ENCODE assay signal across 8 cellular contexts in the genomic region with DNA sequence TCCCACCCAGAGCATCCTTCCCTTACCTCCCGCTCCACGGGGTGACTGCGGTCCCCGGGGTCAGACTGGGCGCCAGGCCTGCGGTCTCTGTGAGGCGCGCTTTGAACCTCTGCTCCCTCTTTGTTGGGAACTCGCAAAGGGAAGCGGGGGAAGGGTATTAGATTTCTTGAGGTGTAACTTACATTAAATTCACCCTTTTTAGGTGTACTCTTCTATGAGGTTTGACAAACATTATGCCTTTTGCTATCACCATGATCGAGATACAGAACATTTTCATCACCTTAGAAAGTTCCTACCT. TPM values are rescaled to one million over a fixed set of nuclear protein-coding genes. Genes with fewer than 3 reads are reported as not detected.
DNase-seq lines count a peak whose midpoint lies in the region; TF ChIP-seq lines count a peak whose summit lies in the region.

No MANE protein-coding gene starts in this region.

- H3K4me3 ChIP-seq in Caco-2 (ENCODE audit: low read depth, low read length), result peak overlapping the region; percentile 83
- peak overlapping the region; percentile 95 for H3K4me3 ChIP-seq in NT2/D1 (ENCODE audit: insufficient read length, low read depth)
- H3K4me3 ChIP-seq in endocrine pancreas (ENCODE audit: control insufficient read depth, insufficient read depth, low read length), result peak overlapping the region; percentile 57

- H3K9me3 ChIP-seq in Caco-2 (no peaks in the 10 kb centered on the region), NT2/D1 (ENCODE audit: insufficient read depth, low read length) (peaks cover 5% of the 10 kb centered on the region; the same call in 1 of the 2 replicates), endocrine pancreas (ENCODE audit: control insufficient read depth, low read length) (no peaks in the 10 kb centered on the region)

- H3K36me3 ChIP-seq in Caco-2 (ENCODE audit: control insufficient read depth, insufficient read depth, low read length) (no peaks in the 10 kb centered on the region; the same call in 1 of the 2 replicates), NT2/D1 (ENCODE audit: insufficient read depth, insufficient read length, low read length) (peaks cover 11% of the 10 kb centered on the region), endocrine pancreas (ENCODE audit: control insufficient read depth, insufficient read depth, low read length) (no peaks in the 10 kb centered on the region)

- POLR2A ChIA-PET in Caco-2 (lab: Charles Lee), result interaction anchor here (0.6 to 1.2 kb wide), 3 partner anchors 16 to 92 kb away, joined by 3 to 22 read pairs (median 5); partner anchors contain the start of gene MOB1B

- intact Hi-C loops in Caco-2 (cut with micrococcal nuclease; ENCODE audit: unreplicated experiment), result loop anchor here (2.0 to 10.0 kb wide), 3 partner anchors 17 to 389 kb away; partner anchors contain the start of gene GRSF1

- H3K27ac Mint-ChIP-seq in Caco-2 (ENCODE audit: unreplicated experiment), result peak overlapping the region; percentile 88
- peak overlapping the region; percentile 73 for H3K27ac Mint-ChIP-seq in osteocyte (ENCODE audit: unreplicated experiment)

- no TSS peak for BruUV-seq in Caco-2 (replicated peaks; lab: Mats Ljungman, UMichigan)

- H3K4me3 Mint-ChIP-seq in Caco-2 (ENCODE audit: unreplicated experiment), result peak overlapping the region; percentile 91
- H3K4me3 Mint-ChIP-seq in osteocyte (ENCODE audit: unreplicated experiment), result peak overlapping the region; percentile 87

- H3K4me1 ChIP-seq in Caco-2 (peaks cover 9% of the 10 kb centered on the region), NT2/D1 (ENCODE audit: insufficient read depth, insufficient read length) (no peaks in the 10 kb centered on the region), endocrine pancreas (ENCODE audit: control insufficient read depth, insufficient read depth, low read length) (peaks cover 12% of the 10 kb centered on the region)

- no peaks in the 10 kb centered on the region for H3K9me3 Mint-ChIP-seq in Caco-2 (ENCODE audit: unreplicated experiment)
- no peaks in the 10 kb centered on the region for H3K9me3 Mint-ChIP-seq in osteocyte (ENCODE audit: unreplicated experiment)

- peaks cover 18% of the 10 kb centered on the region for H3K4me1 Mint-ChIP-seq in Caco-2 (ENCODE audit: low read depth, unreplicated experiment)
- H3K4me1 Mint-ChIP-seq in osteocyte (ENCODE audit: unreplicated experiment), result peaks cover 47% of the 10 kb centered on the region

- H3K36me3 Mint-ChIP-seq in Caco-2 (ENCODE audit: insufficient read depth, unreplicated experiment) (peaks cover 16% of the 10 kb centered on the region), osteocyte (ENCODE audit: unreplicated experiment) (peaks cover 5% of the 10 kb centered on the region)

- peak overlapping the region; percentile 94 for H3K9ac ChIP-seq in NT2/D1 (ENCODE audit: insufficient read length, low read depth)
- H3K9ac ChIP-seq in endocrine pancreas (ENCODE audit: control insufficient read depth, insufficient read depth, low read length), result peak overlapping the region; percentile 81

- H3K27me3 Mint-ChIP-seq in Caco-2 (ENCODE audit: insufficient read depth, unreplicated experiment) (no peaks in the 10 kb centered on the region), osteocyte (ENCODE audit: unreplicated experiment) (no peaks in the 10 kb centered on the region)

- DNase-seq in Caco-2, result no peak
- DNase-seq in NT2/D1 (ENCODE audit: low read depth, low spot score), result no peak
- no peak for DNase-seq in osteocyte (ENCODE audit: extremely low spot score, unreplicated experiment)
- DNase-seq in cerebellar cortex (ENCODE audit: low spot score), result no peak
- no peak for DNase-seq in activated CD4-positive, CD25-positive, alpha-beta regulatory T cell (lab: John Stamatoyannopoulos, UW)
- no peak for DNase-seq in stimulated activated CD4-positive, alpha-beta T cell treated with anti-CD3 and anti-CD28 coated beads, Interleukin-4, amount 100 ng/mL, for 1 hour
- DNase-seq in DMS114 treated with DMSO at 0.1 percent for 48 hours (lab: John Stamatoyannopoulos, UW; ENCODE audit: unreplicated experiment), result no peak

- TF ChIP-seq CTCF in Caco-2 (IDR thresholded peaks at IDR 0.05; ENCODE audit: insufficient read depth in 1 of 2, low read depth in 1 of 2, low read length in 1 of 2, severe bottlenecking in 1 of 2, unreplicated experiment in 1 of 2) (no peak), osteocyte (IDR thresholded peaks at IDR 0.05) (no peak)

- CTCF ChIA-PET in Caco-2 (lab: Charles Lee), result interaction anchor here (1.1 to 1.5 kb wide), 2 partner anchors 16 to 155 kb away, joined by 4 to 26 read pairs; no protein-coding TSS in a partner anchor

- no peaks in the 10 kb centered on the region for H3K27me3 ChIP-seq in Caco-2 (replicated peaks; ENCODE audit: control insufficient read depth, insufficient read depth, low read length)
- no peaks in the 10 kb centered on the region for H3K27me3 ChIP-seq in NT2/D1 (ENCODE audit: insufficient read depth, insufficient read length)
- H3K27me3 ChIP-seq in endocrine pancreas (ENCODE audit: control insufficient read depth, insufficient read depth, low read length), result no peaks in the 10 kb centered on the region

RNA-seq across cellular contexts. Expression of gene DCK, which starts 0.6 kb away (rescaled TPM):
- total RNA-seq in Caco-2 (2022) (16.3 and 19.6 TPM in 2 replicates), osteocyte (15.8 and 16.7 TPM in 2 replicates)
